ENCODE assay signal across 8 cellular contexts in genomic region chr2:28716265-28716865, GRCh38. TPM values are rescaled to one million over a fixed set of nuclear protein-coding genes. Genes with fewer than 3 reads are reported as not detected.
DNase-seq lines count a peak whose midpoint lies in the region; ATAC-seq and TF ChIP-seq lines count a peak whose summit lies in the region.

No MANE protein-coding gene starts in this region.

- H3K23ac ChIP-seq in mesendoderm (ENCODE audit: low read length): no peak overlapping the region

- no peak overlapping the region for H4K5ac ChIP-seq in mesendoderm (ENCODE audit: low read length)

- TF ChIP-seq CTCF in epithelial cell of proximal tubule (conservative IDR thresholded peaks at IDR 0.05; ENCODE audit: low read depth, low read length): no peak
- TF ChIP-seq CTCF in endothelial cell (IDR thresholded peaks at IDR 0.05; ENCODE audit: unreplicated experiment): no peak

- H4K8ac ChIP-seq in mesendoderm (ENCODE audit: low read depth, low read length): no peak overlapping the region

- H2BK5ac ChIP-seq in mesendoderm (ENCODE audit: low read length): no peak overlapping the region

- no peak overlapping the region for H3K4me2 ChIP-seq in mesendoderm (ENCODE audit: low read length)

- ATAC-seq in natural killer cell treated with Interleukin-12 subunit alpha and Interleukin-12 subunit beta and Interleukin-15 and Interleukin-18, amount 100 ng/mL, for 72 hours: peak; percentile 76 to 84

- no peaks in the 10 kb centered on the region for H3K36me3 Mint-ChIP-seq in natural killer cell treated with Interleukin-12 subunit alpha and Interleukin-12 subunit beta and Interleukin-15 and Interleukin-18, amount 100 ng/mL, for 72 hours
- H3K36me3 Mint-ChIP-seq in endothelial cell (ENCODE audit: low read depth, unreplicated experiment): no peaks in the 10 kb centered on the region

- peaks cover 0 to 3% of the 10 kb centered on the region in 2 donors for H3K27me3 Mint-ChIP-seq in natural killer cell treated with Interleukin-12 subunit alpha and Interleukin-12 subunit beta and Interleukin-15 and Interleukin-18, amount 100 ng/mL, for 72 hours
- peaks cover 1% of the 10 kb centered on the region for H3K27me3 Mint-ChIP-seq in endothelial cell (ENCODE audit: unreplicated experiment)

- peak overlapping the region; percentile 56 to 83 for H3K27ac Mint-ChIP-seq in natural killer cell treated with Interleukin-12 subunit alpha and Interleukin-12 subunit beta and Interleukin-15 and Interleukin-18, amount 100 ng/mL, for 72 hours
- H3K27ac Mint-ChIP-seq in endothelial cell (ENCODE audit: unreplicated experiment): no peak overlapping the region

- H3K36me3 ChIP-seq in mesendoderm (ENCODE audit: control insufficient read depth, insufficient read depth, low read length): no peaks in the 10 kb centered on the region

- H3K79me2 ChIP-seq in mesendoderm (ENCODE audit: control insufficient read depth, insufficient read depth, low read length): no peaks in the 10 kb centered on the region

- no peak overlapping the region for H3K18ac ChIP-seq in mesendoderm (ENCODE audit: low read length)

- no peak overlapping the region for H3K56ac ChIP-seq in mesendoderm (ENCODE audit: low read length)

- H3K4me1 Mint-ChIP-seq in natural killer cell treated with Interleukin-12 subunit alpha and Interleukin-12 subunit beta and Interleukin-15 and Interleukin-18, amount 100 ng/mL, for 72 hours (ENCODE audit: low read depth in 2 of 2): peaks cover 21 to 27% of the 10 kb centered on the region in 2 donors
- no peaks in the 10 kb centered on the region for H3K4me1 Mint-ChIP-seq in endothelial cell (ENCODE audit: unreplicated experiment)

- no peak overlapping the region for H3K4me3 ChIP-seq in epithelial cell of proximal tubule (ENCODE audit: low read depth, low read length)
- no peak overlapping the region for H3K4me3 ChIP-seq in mesendoderm (ENCODE audit: low read length)

- no peak overlapping the region for H2AK5ac ChIP-seq in mesendoderm (ENCODE audit: low read length)

- DNase-seq in CD1c-positive myeloid dendritic cell (ENCODE audit: extremely low spot score) (peak; percentile 97), HK-2 (ENCODE audit: unreplicated experiment) (peak; percentile 44), RPMI7951 (ENCODE audit: low read depth) (peak; percentile 94), epithelial cell of proximal tubule (ENCODE audit: low read depth) (peak; percentile 99), NCI-H1105 (lab: John Stamatoyannopoulos, UW) (no peak), endothelial cell (ENCODE audit: low spot score) (no peak), mesendoderm (no peak)
- DNase-seq in natural killer cell treated with Interleukin-12 subunit alpha and Interleukin-12 subunit beta and Interleukin-15 and Interleukin-18, amount 100 ng/mL, for 72 hours (ENCODE audit: low spot score): no peak

- no peak overlapping the region for H2BK15ac ChIP-seq in mesendoderm (replicated peaks; ENCODE audit: low read depth)

- no peak overlapping the region for H3K4ac ChIP-seq in mesendoderm (ENCODE audit: low read depth, low read length)

- no peaks in the 10 kb centered on the region for H3K27me3 ChIP-seq in mesendoderm (ENCODE audit: insufficient read depth, low read length, poor library complexity)

- no CpG with 5 or more reads among the region's 4 CpGs for WGBS in mesendoderm (ENCODE audit: extremely low coverage, insufficient coverage, low lambda C conversion rate)

- H3K9ac ChIP-seq in mesendoderm (ENCODE audit: low read length): no peak overlapping the region

- peak overlapping the region; percentile 7 for H3K4me3 Mint-ChIP-seq in natural killer cell treated with Interleukin-12 subunit alpha and Interleukin-12 subunit beta and Interleukin-15 and Interleukin-18, amount 100 ng/mL, for 72 hours
- H3K4me3 Mint-ChIP-seq in endothelial cell (ENCODE audit: unreplicated experiment): no peak overlapping the region

- H3K27ac ChIP-seq in mesendoderm (ENCODE audit: low read depth, low read length): no peak overlapping the region

- no peak overlapping the region for H2BK120ac ChIP-seq in mesendoderm (ENCODE audit: low read depth, low read length)

- H3K9me3 Mint-ChIP-seq in natural killer cell treated with Interleukin-12 subunit alpha and Interleukin-12 subunit beta and Interleukin-15 and Interleukin-18, amount 100 ng/mL, for 72 hours: no peaks in the 10 kb centered on the region
- H3K9me3 Mint-ChIP-seq in endothelial cell (ENCODE audit: unreplicated experiment): no peaks in the 10 kb centered on the region

- H3K79me1 ChIP-seq in mesendoderm (ENCODE audit: low read length): no peaks in the 10 kb centered on the region

- H3K4me1 ChIP-seq in mesendoderm (ENCODE audit: control insufficient read depth, low read depth, low read length): no peaks in the 10 kb centered on the region

RNA-seq across cellular contexts. Expression of gene PPP1CB, which starts 35.3 kb away (rescaled TPM):
- total RNA-seq in RPMI7951 (2014; rRNA removed; shearing (Covaris generic)): 142 and 168 TPM in 2 replicates
- total RNA-seq in epithelial cell of proximal tubule: 157 and 173 TPM in 2 replicates
- total RNA-seq in natural killer cell treated with Interleukin-12 subunit alpha and Interleukin-12 subunit beta and Interleukin-15 and Interleukin-18, amount 100 ng/mL, for 72 hours: 100 to 1,000 TPM; 188 to 299 TPM
- 125 TPM for total RNA-seq in endothelial cell (ENCODE audit: unreplicated experiment)
- 75.3 TPM for polyA plus RNA-seq in mesendoderm (2013, experiment 1 of 2)
- 76.4 TPM for polyA plus RNA-seq in mesendoderm (2013, experiment 2 of 2)

Comparison
In these comparisons a context has a peak if more than half of its experiments do, and no peak if none do; other contexts are left out.
1. DNase-seq: peak in CD1c-positive myeloid dendritic cell (single experiment), HK-2 (single experiment), RPMI7951 (single experiment) and epithelial cell of proximal tubule (single experiment); none in natural killer cell treated with Interleukin-12 subunit alpha and Interleukin-12 subunit beta and Interleukin-15 and Interleukin-18, amount 100 ng/mL, for 72 hours (single experiment), NCI-H1105 (single experiment), endothelial cell (single experiment) and mesendoderm (single experiment).